Comparison of ENCODE assay signal across 20 cellular contexts in the genomic region with DNA sequence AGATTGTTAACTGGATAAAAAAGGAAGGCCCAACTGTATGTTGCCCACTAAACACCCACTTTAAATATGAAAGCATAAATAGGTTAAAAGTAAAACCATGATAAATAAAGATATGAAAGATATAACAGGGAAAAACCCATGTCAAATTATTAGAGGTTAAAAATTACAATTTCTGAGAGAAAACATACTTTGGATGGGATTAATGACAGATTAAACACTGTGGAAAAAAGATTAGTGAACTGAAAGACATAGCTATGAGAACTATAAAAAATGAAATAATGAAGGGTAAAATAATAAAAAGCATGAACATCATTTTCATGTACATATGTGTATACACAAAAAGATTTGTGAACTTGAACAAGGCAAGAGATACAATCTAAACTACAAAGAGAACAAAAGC.
"Had no signal": no experiment of that assay in that cellular context is flagged by ENCODE, and none has a peak within 500 bp of the region (broad histone marks: within the 10 kb centered on the region; RNA-seq: fewer than 3 reads in every experiment).

No MANE protein-coding gene starts in this region.

- H3K27me3 ChIP-seq: MG63 had no signal

- H3K27ac ChIP-seq: HL-60, RWPE1 had no signal

- H3K4me3 ChIP-seq: MG63 had no signal

- ATAC-seq: Panc1, PC-3 had no signal

- DNase-seq: Karpas-422, KG1, MG63, NCI-H1092, NCI-H1105 treated with DMSO at 0.1 percent for 48 hours, NCI-H1417 treated with DMSO at 0.1 percent for 48 hours, NCI-H146, NCI-H1694 treated with DMSO at 0.1 percent for 48 hours, NCI-H1930, NCI-H2081, NCI-H2107, NCI-H2227 treated with DMSO at 0.1 percent for 48 hours, NCI-H524, NCI-H69, NCI-H774, PC-3, SHP77 had no signal
